1 cellular context compared by ENCODE assay signal in genomic region chr15:31293655-31294054, GRCh38.
TF ChIP-seq lines count a peak whose summit lies in the region.

No MANE protein-coding gene starts in this region.

TF ChIP-seq in HepG2, 621 proteins besides CTCF, POLR2A, EP300 and RAD21 (continued from another document and continues in another):
- no peak for TF ChIP-seq ZHX2 (IDR thresholded peaks at IDR 0.05; ENCODE audit: low read depth)
- TF ChIP-seq ZHX2 (CRISPR knock-in tag; IDR thresholded peaks at IDR 0.05; ENCODE audit: borderline replicate concordance) = no peak
- no peak for TF ChIP-seq ZNF343 (CRISPR knock-in tag; IDR thresholded peaks at IDR 0.05)
- no peak for TF ChIP-seq ZNF446 (CRISPR knock-in tag; IDR thresholded peaks at IDR 0.05)
- no peak for TF ChIP-seq HMGA1 (CRISPR knock-in tag; conservative IDR thresholded peaks at IDR 0.05)
- TF ChIP-seq ZFP37 (CRISPR knock-in tag; IDR thresholded peaks at IDR 0.05; ENCODE audit: borderline replicate concordance) = no peak
- TF ChIP-seq YEATS4 (CRISPR knock-in tag; IDR thresholded peaks at IDR 0.05; ENCODE audit: borderline replicate concordance) = no peak
- no peak for TF ChIP-seq ZFYVE20 (CRISPR knock-in tag; IDR thresholded peaks at IDR 0.05; ENCODE audit: borderline replicate concordance, low read depth)
- TF ChIP-seq FOXP1 (IDR thresholded peaks at IDR 0.05) = peak; percentile 81
- TF ChIP-seq FOXP1 (CRISPR knock-in tag; IDR thresholded peaks at IDR 0.05) = peak; percentile 97
- TF ChIP-seq CENPX (CRISPR knock-in tag; IDR thresholded peaks at IDR 0.05) = no peak
- TF ChIP-seq ZZZ3 (CRISPR knock-in tag; IDR thresholded peaks at IDR 0.05; ENCODE audit: borderline replicate concordance) = no peak
- no peak for TF ChIP-seq AGO2 (optimal IDR thresholded peaks at IDR 0.05; ENCODE audit: low read depth, low read length)
- peak; percentile 33; the same call in 1 of the 2 replicates for TF ChIP-seq ARID3A (IDR thresholded peaks at IDR 0.05; ENCODE audit: low read depth, low read length)
- TF ChIP-seq ZNF746 (CRISPR knock-in tag; IDR thresholded peaks at IDR 0.05) = no peak
- TF ChIP-seq CEBPZ (IDR thresholded peaks at IDR 0.05; ENCODE audit: low read length) = no peak
- TF ChIP-seq PHF5A (CRISPR knock-in tag; IDR thresholded peaks at IDR 0.05; ENCODE audit: low read depth, unreplicated experiment) = no peak
- TF ChIP-seq TAF15 (IDR thresholded peaks at IDR 0.05; ENCODE audit: low read depth, low read length, poor library complexity, severe bottlenecking) = no peak
- TF ChIP-seq MAFF (IDR thresholded peaks at IDR 0.05; ENCODE audit: low read depth, low read length) = no peak
- TF ChIP-seq ZNF782 (CRISPR knock-in tag; IDR thresholded peaks at IDR 0.05; ENCODE audit: borderline replicate concordance) = no peak
- TF ChIP-seq ZNF326 (CRISPR knock-in tag; IDR thresholded peaks at IDR 0.05; ENCODE audit: borderline replicate concordance) = no peak
- no peak for TF ChIP-seq ZNF10 (CRISPR knock-in tag; IDR thresholded peaks at IDR 0.05; ENCODE audit: borderline replicate concordance, low read depth)
- TF ChIP-seq NFE2L1 (CRISPR knock-in tag; IDR thresholded peaks at IDR 0.05; ENCODE audit: borderline replicate concordance) = no peak
- no peak for TF ChIP-seq ZNF737 (CRISPR knock-in tag; IDR thresholded peaks at IDR 0.05; ENCODE audit: borderline replicate concordance)
- TF ChIP-seq TBP (CRISPR knock-in tag; IDR thresholded peaks at IDR 0.05) = no peak
- TF ChIP-seq SNAI1 (CRISPR knock-in tag; IDR thresholded peaks at IDR 0.05; ENCODE audit: borderline replicate concordance) = no peak
- TF ChIP-seq POGK (CRISPR knock-in tag; conservative IDR thresholded peaks at IDR 0.05) = no peak
- no peak for TF ChIP-seq WIZ (CRISPR knock-in tag; IDR thresholded peaks at IDR 0.05)
- TF ChIP-seq ZBTB8A (CRISPR knock-in tag; IDR thresholded peaks at IDR 0.05; ENCODE audit: borderline replicate concordance, low read depth) = no peak
- peak; percentile 45; the same call in 1 of the 2 replicates for TF ChIP-seq SMC3 (IDR thresholded peaks at IDR 0.05; ENCODE audit: low read length)
- TF ChIP-seq SSRP1 (CRISPR knock-in tag; IDR thresholded peaks at IDR 0.05) = peak; percentile 71; the same call in 1 of the 2 replicates
- no peak for TF ChIP-seq NR1H2 (CRISPR knock-in tag; IDR thresholded peaks at IDR 0.05; ENCODE audit: borderline replicate concordance, low read depth)
- no peak; the same call in 1 of the 2 replicates for TF ChIP-seq ARID4A (CRISPR knock-in tag; IDR thresholded peaks at IDR 0.05; ENCODE audit: borderline replicate concordance)
- peak; percentile 33; the same call in 1 of the 2 replicates for TF ChIP-seq KDM6A (CRISPR knock-in tag; IDR thresholded peaks at IDR 0.05; ENCODE audit: low read depth)
- no peak for TF ChIP-seq HOXA9 (CRISPR knock-in tag; IDR thresholded peaks at IDR 0.05; ENCODE audit: borderline replicate concordance)
- no peak for TF ChIP-seq GZF1 (CRISPR knock-in tag; IDR thresholded peaks at IDR 0.05)
- TF ChIP-seq ZNF850 (CRISPR knock-in tag; conservative IDR thresholded peaks at IDR 0.05) = no peak
- no peak for TF ChIP-seq AKAP8 (CRISPR knock-in tag; IDR thresholded peaks at IDR 0.05)
- no peak for TF ChIP-seq ZMYM2 (CRISPR knock-in tag; IDR thresholded peaks at IDR 0.05)
- no peak for TF ChIP-seq ZNF383 (CRISPR knock-in tag; IDR thresholded peaks at IDR 0.05; ENCODE audit: borderline replicate concordance)
- no peak for TF ChIP-seq DNMT1 (CRISPR knock-in tag; IDR thresholded peaks at IDR 0.05)
- TF ChIP-seq NCOA1 (CRISPR knock-in tag; IDR thresholded peaks at IDR 0.05) = no peak
- no peak for TF ChIP-seq E2F2 (CRISPR knock-in tag; IDR thresholded peaks at IDR 0.05; ENCODE audit: borderline replicate concordance)
- peak; percentile 74; the same call in 1 of the 2 replicates for TF ChIP-seq RCOR2 (CRISPR knock-in tag; IDR thresholded peaks at IDR 0.05)
- TF ChIP-seq SALL1 (CRISPR knock-in tag; IDR thresholded peaks at IDR 0.05) = no peak; the same call in 1 of the 2 replicates
- no peak for TF ChIP-seq ZNF773 (CRISPR knock-in tag; IDR thresholded peaks at IDR 0.05; ENCODE audit: borderline replicate concordance)
- TF ChIP-seq NR2F1 (CRISPR knock-in tag; IDR thresholded peaks at IDR 0.05) = no peak
- no peak for TF ChIP-seq GRHL1 (CRISPR knock-in tag; conservative IDR thresholded peaks at IDR 0.05)
